ENCODE assay signal across 9 cellular contexts in genomic region chr19:55406869-55407624, GRCh38. TPM values are rescaled to one million over a fixed set of nuclear protein-coding genes. Genes with fewer than 3 reads are reported as not detected.
DNase-seq lines count a peak whose midpoint lies in the region; ATAC-seq, FAIRE-seq and TF ChIP-seq lines count a peak whose summit lies in the region.
"Had no signal": no experiment of that assay in that cellular context is flagged by ENCODE, and none has a peak within 500 bp of the region (broad histone marks: within the 10 kb centered on the region; RNA-seq: fewer than 3 reads in every experiment).

No MANE protein-coding gene starts in this region.

- H3K36me3 ChIP-seq in DND-41 (ENCODE audit: insufficient read depth, low read length) (peaks cover 51% of the 10 kb centered on the region), body of pancreas (replicated peaks in 1 of 2; ENCODE audit: insufficient read depth in 1 of 2, low read depth in 2 of 2) (peaks cover 0 to 2% of the 10 kb centered on the region in 2 donors), keratinocyte (ENCODE audit: control insufficient read depth in 2 of 2, extremely low read depth in 1 of 2, insufficient read depth in 2 of 2, low read length in 2 of 2) (peaks cover 19 to 35% of the 10 kb centered on the region in 2 experiments)

- peak overlapping the region; percentile 87 for H3K4me3 Mint-ChIP-seq in stimulated activated effector memory CD8-positive, alpha-beta T cell treated with anti-CD3 and anti-CD28 coated beads, Interleukin-12 subunit alpha, Interleukin-12 subunit beta, amount 100 ng/mL, for 72 hours

- peaks cover 46% of the 10 kb centered on the region for H3K4me1 ChIP-seq in DND-41 (ENCODE audit: insufficient read depth, low read length)
- H3K4me1 ChIP-seq in body of pancreas = peaks cover 13% of the 10 kb centered on the region
- H3K4me1 ChIP-seq in keratinocyte (ENCODE audit: control insufficient read depth, extremely low read depth, insufficient read depth, low read length) = peaks cover 20% of the 10 kb centered on the region

- H2AFZ ChIP-seq in DND-41 (ENCODE audit: low read depth, low read length) = no peak overlapping the region
- H2AFZ ChIP-seq in keratinocyte (ENCODE audit: control insufficient read depth, low read length) = no peak overlapping the region

- H3K4me3 ChIP-seq in DND-41 (ENCODE audit: low read depth in 1 of 2, low read length in 2 of 2) = peak overlapping the region; percentile 89 to 90
- H3K4me3 ChIP-seq in NB4 (ENCODE audit: low read depth, low read length) = peak overlapping the region; percentile 82
- H3K4me3 ChIP-seq in body of pancreas = peak overlapping the region; percentile 69 to 76
- H3K4me3 ChIP-seq in keratinocyte (ENCODE audit: control insufficient read depth in 2 of 3, extremely low read depth in 1 of 3, insufficient read depth in 2 of 3, low read depth in 1 of 3, low read length in 3 of 3) = peak overlapping the region; percentile 76 to 87 (median 85)

- H3K27ac ChIP-seq in DND-41 (ENCODE audit: low read length) (peak overlapping the region; percentile 86), body of pancreas (peak overlapping the region; percentile 93 to 100 (median 98)), keratinocyte (ENCODE audit: control insufficient read depth, insufficient read depth, low read length) (peak overlapping the region; percentile 93)

- H3K9ac ChIP-seq in DND-41 (ENCODE audit: low read depth, low read length) (peak overlapping the region; percentile 97), keratinocyte (ENCODE audit: control insufficient read depth, extremely low read depth, insufficient read depth, low read length) (peak overlapping the region; percentile 90)

- H3K9me3 ChIP-seq in DND-41 (ENCODE audit: insufficient read depth, low read length, severe bottlenecking) (peaks cover 15% of the 10 kb centered on the region), body of pancreas (no peaks in the 10 kb centered on the region), keratinocyte (ENCODE audit: control insufficient read depth, low read depth, low read length) (no peaks in the 10 kb centered on the region)

- no peaks in the 10 kb centered on the region for H3K9me1 ChIP-seq in keratinocyte (ENCODE audit: control insufficient read depth, extremely low read depth, insufficient read depth, low read length)

- H3K4me1 Mint-ChIP-seq in stimulated activated effector memory CD8-positive, alpha-beta T cell treated with anti-CD3 and anti-CD28 coated beads, Interleukin-12 subunit alpha, Interleukin-12 subunit beta, amount 100 ng/mL, for 72 hours = peaks cover 37% of the 10 kb centered on the region

- H3K27me3 ChIP-seq in DND-41 (ENCODE audit: insufficient read depth, low read length, poor library complexity) = no peaks in the 10 kb centered on the region
- H3K27me3 ChIP-seq in body of pancreas = no peaks in the 10 kb centered on the region
- H3K27me3 ChIP-seq in keratinocyte (ENCODE audit: control insufficient read depth, extremely low read depth, insufficient read depth, low read length) = no peaks in the 10 kb centered on the region

- H3K79me2 ChIP-seq in DND-41 (ENCODE audit: insufficient read depth, low read length) = peaks cover 52% of the 10 kb centered on the region
- H3K79me2 ChIP-seq in keratinocyte (ENCODE audit: control insufficient read depth, insufficient read depth, low read length) = peaks cover 45% of the 10 kb centered on the region

- H3K4me2 ChIP-seq in DND-41 (ENCODE audit: insufficient read depth, low read length) (peak overlapping the region; percentile 92), keratinocyte (ENCODE audit: control insufficient read depth, extremely low read depth, insufficient read depth, low read depth, low read length) (peak overlapping the region; percentile 94)

- no peaks in the 10 kb centered on the region for H3K9me3 Mint-ChIP-seq in stimulated activated effector memory CD8-positive, alpha-beta T cell treated with anti-CD3 and anti-CD28 coated beads, Interleukin-12 subunit alpha, Interleukin-12 subunit beta, amount 100 ng/mL, for 72 hours

- WGBS in body of pancreas, 2 donors = 13 to 16% methylated on average over 6 to 41 of the region's 41 CpGs

- no peak for FAIRE-seq in keratinocyte (lab: Jason Lieb, UNC)

- intact Hi-C loops in body of pancreas (cut with DNase I) = no loop called here

- TF ChIP-seq POLR2A in NB4 (IDR thresholded peaks at IDR 0.05; ENCODE audit: extremely low read depth, insufficient read length) = no peak
- TF ChIP-seq POLR2A in body of pancreas (IDR thresholded peaks at IDR 0.05) = no peak

- peaks cover 65% of the 10 kb centered on the region for H3K36me3 Mint-ChIP-seq in stimulated activated effector memory CD8-positive, alpha-beta T cell treated with anti-CD3 and anti-CD28 coated beads, Interleukin-12 subunit alpha, Interleukin-12 subunit beta, amount 100 ng/mL, for 72 hours

- TF ChIP-seq CTCF in DND-41 (IDR thresholded peaks at IDR 0.05; ENCODE audit: borderline replicate concordance, extremely low read depth, low read length, poor library complexity, severe bottlenecking) = no peak
- TF ChIP-seq CTCF in NB4 (IDR thresholded peaks at IDR 0.05; ENCODE audit: low read depth, low read length) = no peak
- TF ChIP-seq CTCF in body of pancreas (IDR thresholded peaks at IDR 0.05) = no peak
- TF ChIP-seq CTCF in keratinocyte (optimal IDR thresholded peaks at IDR 0.05 in 1 of 3, IDR thresholded peaks at IDR 0.05 in 1 of 3, conservative IDR thresholded peaks at IDR 0.05 in 1 of 3; ENCODE audit: extremely low read depth in 1 of 3, insufficient read depth in 2 of 3, low read length in 3 of 3) = no peak

- dilution Hi-C loops in keratinocyte (cut with MboI; ENCODE audit: extremely low pct_ligation_motif_present, low sequenced_read_pairs) = no loop called here

- peaks cover 46% of the 10 kb centered on the region for H4K20me1 ChIP-seq in DND-41 (ENCODE audit: insufficient read depth, low read length)
- H4K20me1 ChIP-seq in keratinocyte (ENCODE audit: control insufficient read depth, extremely low read depth, insufficient read depth, low read length) = peaks cover 12% of the 10 kb centered on the region

- peak overlapping the region; percentile 99 for H3K27ac Mint-ChIP-seq in stimulated activated effector memory CD8-positive, alpha-beta T cell treated with anti-CD3 and anti-CD28 coated beads, Interleukin-12 subunit alpha, Interleukin-12 subunit beta, amount 100 ng/mL, for 72 hours

- ATAC-seq in DND-41 (ENCODE audit: insufficient read depth, low read depth) (no peak), GM21423 (IDR thresholded peaks at IDR 0.05; ENCODE audit: unreplicated experiment) (peak; percentile 16), body of pancreas (peak; percentile 8)
- ATAC-seq in stimulated activated effector memory CD8-positive, alpha-beta T cell treated with anti-CD3 and anti-CD28 coated beads, Interleukin-12 subunit alpha, Interleukin-12 subunit beta, amount 100 ng/mL, for 72 hours = peak; percentile 2

- peak; percentile 49 for DNase-seq in DND-41
- peak; percentile 45 for DNase-seq in NB4 (ENCODE audit: low read depth)
- DNase-seq in body of pancreas = peak in 3 of 4 donors; percentile 27 to 42 (median 36)
- DNase-seq in keratinocyte (ENCODE audit: low read depth, low spot score) = no peak
- DNase-seq in stimulated activated effector memory CD8-positive, alpha-beta T cell treated with anti-CD3 and anti-CD28 coated beads, Interleukin-12 subunit alpha, Interleukin-12 subunit beta, amount 100 ng/mL, for 72 hours (ENCODE audit: low spot score in 2 of 2) = no peak
- no peak for DNase-seq in LoVo (ENCODE audit: low spot score)
- DNase-seq in NOMO-1 treated with dmso at 0.1 percent for 144 hours (lab: John Stamatoyannopoulos, UW; ENCODE audit: unreplicated experiment) = no peak

RNA-seq across cellular contexts. Expression of gene UBE2S, which starts 0.5 kb away (rescaled TPM):
- 1 to 10 TPM; 6.5 to 7.9 TPM for total RNA-seq in body of pancreas
- polyA plus RNA-seq in keratinocyte = 22.1 to 42.3 TPM (median 31.8 TPM) in 3 replicates
- 15.8 TPM for polyA plus RNA-seq in keratinocyte (2011; ENCODE audit: low read depth)
- 22.8 and 36.7 TPM in 2 replicates for polyA plus RNA-seq in keratinocyte (2011; cell fraction: cytosol; rRNA removed)
- polyA plus RNA-seq in keratinocyte (2011; cell fraction: nucleus; rRNA removed) = 17.6 and 18.6 TPM in 2 replicates
- 10.3 and 46.1 TPM in 2 replicates for polyA plus RNA-seq in keratinocyte (2012; ENCODE audit: low replicate concordance)
- polyA minus RNA-seq in keratinocyte = 13.1 to 95.6 TPM (median 17.0 TPM) in 3 replicates
- polyA minus RNA-seq in keratinocyte (2011; cell fraction: cytosol; rRNA and poly(A)+ RNA removed) = 92.3 TPM
- 7.1 and 14.1 TPM in 2 replicates for polyA minus RNA-seq in keratinocyte (2011; cell fraction: nucleus; rRNA and poly(A)+ RNA removed)

RNA-seq across cellular contexts. Expression of gene RPL28, which starts 21.3 kb away (rescaled TPM):
- total RNA-seq in body of pancreas = 100 to 1,000 TPM; 113 to 268 TPM
- polyA plus RNA-seq in keratinocyte = 282 to 1,011 TPM (median 432 TPM) in 3 replicates
- 1,408 TPM for polyA plus RNA-seq in keratinocyte (2011; ENCODE audit: low read depth)
- 386 and 941 TPM in 2 replicates for polyA plus RNA-seq in keratinocyte (2011; cell fraction: cytosol; rRNA removed)
- polyA plus RNA-seq in keratinocyte (2011; cell fraction: nucleus; rRNA removed) = 156 and 225 TPM in 2 replicates
- polyA plus RNA-seq in keratinocyte (2012; ENCODE audit: low replicate concordance) = 1,660 and 2,244 TPM in 2 replicates
- polyA minus RNA-seq in keratinocyte = 421 to 920 TPM (median 581 TPM) in 3 replicates
- polyA minus RNA-seq in keratinocyte (2011; cell fraction: cytosol; rRNA and poly(A)+ RNA removed) = 2,342 TPM
- 93.7 and 95.8 TPM in 2 replicates for polyA minus RNA-seq in keratinocyte (2011; cell fraction: nucleus; rRNA and poly(A)+ RNA removed)

RNA-seq across cellular contexts. Expression of gene TMEM238, which starts 23.0 kb away (rescaled TPM):
- total RNA-seq in body of pancreas = 10 to 100 TPM; 12.5 to 53.4 TPM
- polyA plus RNA-seq in keratinocyte = 0.23 to 0.31 TPM (median 0.24 TPM) in 3 replicates
- polyA plus RNA-seq in keratinocyte (2011; ENCODE audit: low read depth) = 1.7 TPM
- polyA plus RNA-seq in keratinocyte (2011; cell fraction: cytosol; rRNA removed) = 0.08 TPM in 1 of 2 replicates, not detected in the other
- polyA plus RNA-seq in keratinocyte (2011; cell fraction: nucleus; rRNA removed) = not detected in 2 replicates
- 1.1 and 1.7 TPM in 2 replicates for polyA plus RNA-seq in keratinocyte (2012; ENCODE audit: low replicate concordance)
- polyA minus RNA-seq in keratinocyte = 0.33 TPM in 1 of 3 replicates, not detected in the others
- polyA minus RNA-seq in keratinocyte (2011; cell fraction: cytosol; rRNA and poly(A)+ RNA removed) = 4.8 TPM
- polyA minus RNA-seq in keratinocyte (2011; cell fraction: nucleus; rRNA and poly(A)+ RNA removed) = 0.42 TPM in 1 of 2 replicates, not detected in the other

RNA-seq across cellular contexts. Expression of gene TMEM190, which starts 30.4 kb away (rescaled TPM):
- not detected for total RNA-seq in body of pancreas
- 0.19 TPM in 1 of 3 replicates, not detected in the others for polyA plus RNA-seq in keratinocyte
- polyA plus RNA-seq in keratinocyte (2011; ENCODE audit: low read depth) = not detected
- not detected in 2 replicates for polyA plus RNA-seq in keratinocyte (2011; cell fraction: cytosol; rRNA removed)
- 0.55 and 0.79 TPM in 2 replicates for polyA plus RNA-seq in keratinocyte (2011; cell fraction: nucleus; rRNA removed)
- not detected in 2 replicates for polyA plus RNA-seq in keratinocyte (2012; ENCODE audit: low replicate concordance)
- polyA minus RNA-seq in keratinocyte = not detected in 3 replicates
- polyA minus RNA-seq in keratinocyte (2011; cell fraction: cytosol; rRNA and poly(A)+ RNA removed) = not detected
- polyA minus RNA-seq in keratinocyte (2011; cell fraction: nucleus; rRNA and poly(A)+ RNA removed) = not detected in 2 replicates
- total RNA-seq: T-helper 2 cell treated with Interferon-gamma antibody and Interleukin-4, amounts not matched to agents 100 ng/mL and 5 ng/mL, for 36 hours had no signal

RNA-seq across cellular contexts. Expression of gene SHISA7, which starts 36.1 kb away (rescaled TPM):
- not detected for total RNA-seq in body of pancreas
- polyA plus RNA-seq in keratinocyte = not detected in 3 replicates
- not detected for polyA plus RNA-seq in keratinocyte (2011; ENCODE audit: low read depth)
- not detected in 2 replicates for polyA plus RNA-seq in keratinocyte (2011; cell fraction: cytosol; rRNA removed)
- 0.01 TPM in 1 of 2 replicates, not detected in the other for polyA plus RNA-seq in keratinocyte (2011; cell fraction: nucleus; rRNA removed)
- polyA plus RNA-seq in keratinocyte (2012; ENCODE audit: low replicate concordance) = not detected in 2 replicates
- not detected in 3 replicates for polyA minus RNA-seq in keratinocyte
- not detected for polyA minus RNA-seq in keratinocyte (2011; cell fraction: cytosol; rRNA and poly(A)+ RNA removed)
- not detected in 2 replicates for polyA minus RNA-seq in keratinocyte (2011; cell fraction: nucleus; rRNA and poly(A)+ RNA removed)
- total RNA-seq: T-helper 2 cell treated with Interferon-gamma antibody and Interleukin-4, amounts not matched to agents 100 ng/mL and 5 ng/mL, for 36 hours had no signal

Comparison
In these comparisons a context has a peak if more than half of its experiments do, and no peak if none do; other contexts are left out.
1. DNase-seq: peak in DND-41 (single experiment), NB4 (single experiment) and body of pancreas (3 of 4); none in keratinocyte (single experiment), stimulated activated effector memory CD8-positive, alpha-beta T cell treated with anti-CD3 and anti-CD28 coated beads, Interleukin-12 subunit alpha, Interleukin-12 subunit beta, amount 100 ng/mL, for 72 hours (0 of 2), LoVo (single experiment) and NOMO-1 treated with dmso at 0.1 percent for 144 hours (single experiment).
2. Peak in every context shown above with its lines, with median percentiles within 50 percentile points of each other: H3K27ac ChIP-seq and H3K4me3 ChIP-seq.